16 cellular contexts compared by ENCODE assay signal in the genomic region with DNA sequence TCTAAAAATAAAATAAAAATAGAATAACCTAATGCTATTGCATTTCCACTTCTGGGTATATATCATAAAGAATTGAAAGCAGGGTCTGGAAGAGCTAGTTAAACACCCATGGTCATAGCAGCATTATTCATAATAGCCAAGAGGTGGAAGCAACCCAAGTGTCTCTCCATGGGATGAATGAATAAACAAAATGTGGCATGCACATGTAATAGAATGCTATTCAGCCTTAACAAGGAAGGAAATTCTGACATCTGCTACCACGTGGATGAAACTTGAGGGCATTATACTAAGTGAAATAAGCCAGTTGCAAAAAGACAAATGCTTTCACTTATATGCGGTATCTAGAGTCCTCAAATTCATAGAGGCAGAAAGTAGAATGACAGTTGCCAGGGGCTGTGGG.
DNase-seq lines count a peak whose midpoint lies in the region; ATAC-seq and TF ChIP-seq lines count a peak whose summit lies in the region.
"Had no signal": no experiment of that assay in that cellular context is flagged by ENCODE, and none has a peak within 500 bp of the region (broad histone marks: within the 10 kb centered on the region; RNA-seq: fewer than 3 reads in every experiment).

No MANE protein-coding gene starts in this region.

- ATAC-seq in HG02623 (IDR thresholded peaks at IDR 0.05; ENCODE audit: unreplicated experiment), result no peak
- no peak for ATAC-seq in HG03280 (IDR thresholded peaks at IDR 0.05; ENCODE audit: unreplicated experiment)
- ATAC-seq: naive thymus-derived CD8-positive, alpha-beta T cell had no signal

- CTCF ChIA-PET in BJ (lab: Yijun Ruan, JAX), result interaction anchor here (1.6 kb wide), 1 partner anchor 194 kb away, joined by 3 read pairs; no protein-coding TSS in a partner anchor

- intact Hi-C loops in activated T-helper 1 cell treated with anti-CD3 and anti-CD28 coated beads, Interleukin-12 subunit alpha, Interleukin-12 subunit beta, Interleukin-2, Interleukin-4 antibody, amounts not matched to agents 30 ng/mL and 10 ng/mL and 1 ng/mL, durations not matched to agents 14 hours and 24 hours and 36 hours (cut with micrococcal nuclease), result loop anchor here (2.0 to 5.0 kb wide), 2 partner anchors 129 to 197 kb away; partner anchors contain the start of gene TIAM2

- no peak overlapping the region for H3K4me3 Mint-ChIP-seq in activated T-helper 1 cell treated with anti-CD3 and anti-CD28 coated beads, Interleukin-12 subunit alpha, Interleukin-12 subunit beta, Interleukin-2, Interleukin-4 antibody, amounts not matched to agents 30 ng/mL and 10 ng/mL and 1 ng/mL, durations not matched to agents 14 hours and 24 hours and 36 hours
- H3K4me3 Mint-ChIP-seq: B cell; naive thymus-derived CD8-positive, alpha-beta T cell had no signal

- peaks cover 56% of the 10 kb centered on the region for H3K4me1 Mint-ChIP-seq in activated T-helper 1 cell treated with anti-CD3 and anti-CD28 coated beads, Interleukin-12 subunit alpha, Interleukin-12 subunit beta, Interleukin-2, Interleukin-4 antibody, amounts not matched to agents 30 ng/mL and 10 ng/mL and 1 ng/mL, durations not matched to agents 14 hours and 24 hours and 36 hours (ENCODE audit: low read depth)

- H3K4me3 ChIP-seq in BJ (ENCODE audit: low read depth, low read length) (no peak overlapping the region), fibroblast of mammary gland (ENCODE audit: control insufficient read depth, low read depth, low read length) (no peak overlapping the region)
- H3K4me3 ChIP-seq: thyroid gland had no signal

- no peaks in the 10 kb centered on the region for H3K27me3 ChIP-seq in BJ (ENCODE audit: control insufficient read depth, insufficient read depth, low read length)
- H3K27me3 ChIP-seq: thyroid gland had no signal

- H3K27me3 Mint-ChIP-seq in activated T-helper 1 cell treated with anti-CD3 and anti-CD28 coated beads, Interleukin-12 subunit alpha, Interleukin-12 subunit beta, Interleukin-2, Interleukin-4 antibody, amounts not matched to agents 30 ng/mL and 10 ng/mL and 1 ng/mL, durations not matched to agents 14 hours and 24 hours and 36 hours (ENCODE audit: insufficient read depth), result no peaks in the 10 kb centered on the region
- H3K27me3 Mint-ChIP-seq: B cell had no signal

- peaks cover 46% of the 10 kb centered on the region for H3K36me3 Mint-ChIP-seq in activated T-helper 1 cell treated with anti-CD3 and anti-CD28 coated beads, Interleukin-12 subunit alpha, Interleukin-12 subunit beta, Interleukin-2, Interleukin-4 antibody, amounts not matched to agents 30 ng/mL and 10 ng/mL and 1 ng/mL, durations not matched to agents 14 hours and 24 hours and 36 hours (ENCODE audit: low read depth)
- H3K36me3 Mint-ChIP-seq: naive thymus-derived CD8-positive, alpha-beta T cell had no signal

- H3K27ac Mint-ChIP-seq in activated T-helper 1 cell treated with anti-CD3 and anti-CD28 coated beads, Interleukin-12 subunit alpha, Interleukin-12 subunit beta, Interleukin-2, Interleukin-4 antibody, amounts not matched to agents 30 ng/mL and 10 ng/mL and 1 ng/mL, durations not matched to agents 14 hours and 24 hours and 36 hours, result peak overlapping the region; percentile 78
- H3K27ac Mint-ChIP-seq: B cell had no signal

- no peaks in the 10 kb centered on the region for H3K9me3 Mint-ChIP-seq in activated T-helper 1 cell treated with anti-CD3 and anti-CD28 coated beads, Interleukin-12 subunit alpha, Interleukin-12 subunit beta, Interleukin-2, Interleukin-4 antibody, amounts not matched to agents 30 ng/mL and 10 ng/mL and 1 ng/mL, durations not matched to agents 14 hours and 24 hours and 36 hours
- H3K9me3 Mint-ChIP-seq: naive thymus-derived CD8-positive, alpha-beta T cell had no signal

- no peaks in the 10 kb centered on the region; the same call in 1 of the 2 replicates for H3K36me3 ChIP-seq in BJ (ENCODE audit: control insufficient read depth, insufficient read depth, low read length)
- H3K36me3 ChIP-seq: thyroid gland had no signal

- POLR2A ChIA-PET in BJ (lab: Charles Lee), result no interaction called here

- TF ChIP-seq CTCF in BJ (IDR thresholded peaks at IDR 0.05; ENCODE audit: insufficient read depth, low read depth, low read length), result no peak
- TF ChIP-seq CTCF in fibroblast of mammary gland (conservative IDR thresholded peaks at IDR 0.05; ENCODE audit: control insufficient read depth, insufficient read depth, low read depth, low read length), result no peak

- peak; percentile 76 for DNase-seq in BJ (ENCODE audit: low read depth)
- DNase-seq in GM03348 (ENCODE audit: low spot score), result peak; percentile 48
- DNase-seq in activated T-helper 1 cell treated with anti-CD3 and anti-CD28 coated beads, Interleukin-12 subunit alpha, Interleukin-12 subunit beta, Interleukin-2, Interleukin-4 antibody, amounts not matched to agents 30 ng/mL and 10 ng/mL and 1 ng/mL, durations not matched to agents 14 hours and 24 hours and 36 hours (ENCODE audit: low spot score), result no peak
- DNase-seq in fibroblast of mammary gland (ENCODE audit: low read depth), result peak; percentile 74
- DNase-seq in GOT3 (lab: John Stamatoyannopoulos, UW), result no peak
- no peak for DNase-seq in hippocampal formation (lab: John Stamatoyannopoulos, UW)
- DNase-seq: activated CD4-positive, alpha-beta T cell treated with anti-CD3 and anti-CD28 coated beads, Interleukin-2, amount 50 U/mL, for 48 hours; anterior cingulate cortex; H7; head of caudate nucleus; naive thymus-derived CD8-positive, alpha-beta T cell; small intestine; thyroid gland had no signal

Comparison
In these comparisons a context has a peak if more than half of its experiments do, and no peak if none do; other contexts are left out.
1. DNase-seq: peak in BJ (single experiment), GM03348 (single experiment) and fibroblast of mammary gland (single experiment); none in activated T-helper 1 cell treated with anti-CD3 and anti-CD28 coated beads, Interleukin-12 subunit alpha, Interleukin-12 subunit beta, Interleukin-2, Interleukin-4 antibody, amounts not matched to agents 30 ng/mL and 10 ng/mL and 1 ng/mL, durations not matched to agents 14 hours and 24 hours and 36 hours (single experiment), GOT3 (single experiment) and hippocampal formation (0 of 2).